8 cellular contexts compared by ENCODE assay signal in the genomic region with DNA sequence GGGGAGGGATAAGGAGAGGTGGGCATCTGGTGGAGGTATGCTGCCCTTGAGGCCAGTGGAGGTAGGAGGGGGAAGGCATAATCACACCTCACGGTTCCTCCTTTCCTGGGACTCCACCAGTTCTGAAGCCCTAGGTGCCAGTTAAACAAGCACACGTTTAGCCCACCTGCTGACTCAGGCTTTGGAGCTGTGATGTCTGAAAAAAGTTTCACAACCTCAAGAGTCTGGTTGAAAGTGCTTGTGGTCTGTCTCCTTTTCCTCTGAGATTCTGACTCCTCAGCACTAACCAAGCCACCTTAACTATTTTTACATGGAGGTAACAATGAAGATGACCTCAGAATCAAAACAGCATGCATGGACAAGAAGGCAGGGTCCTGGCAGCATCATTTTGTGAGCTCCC. TPM values are rescaled to one million over a fixed set of nuclear protein-coding genes. Genes with fewer than 3 reads are reported as not detected.
A peak's percentile ranks its signal among the peaks of the same experiment; 100 is the strongest.
DNase-seq lines count a peak whose midpoint lies in the region; ATAC-seq, FAIRE-seq and TF ChIP-seq lines count a peak whose summit lies in the region.
"Had no signal": no experiment of that assay in that cellular context is flagged by ENCODE, and none has a peak within 500 bp of the region (broad histone marks: within the 10 kb centered on the region; RNA-seq: fewer than 3 reads in every experiment).

No MANE protein-coding gene starts in this region.

- intact Hi-C loops in kidney (cut with DNase I) = no loop called here

- H3K9me3 ChIP-seq in kidney (ENCODE audit: control insufficient read depth in 1 of 2, low read length in 2 of 2) = no peaks in the 10 kb centered on the region

- TF ChIP-seq CTCF in kidney (IDR thresholded peaks at IDR 0.05; ENCODE audit: borderline replicate concordance, extremely low read depth, insufficient read depth) = no peak

- H3K36me3 ChIP-seq in kidney (ENCODE audit: control insufficient read depth in 1 of 2, insufficient read depth in 2 of 2, low read length in 2 of 2) = peaks cover 13 to 14% of the 10 kb centered on the region in 2 donors

- ATAC-seq in GM18870 (IDR thresholded peaks at IDR 0.05; ENCODE audit: unreplicated experiment) = peak; percentile 98
- peak; percentile 90 for ATAC-seq in HG02571 (IDR thresholded peaks at IDR 0.05; ENCODE audit: unreplicated experiment)
- ATAC-seq in esophagus mucosa = no peak

- no peak for FAIRE-seq in kidney (lab: Jason Lieb, UNC)

- peak; percentile 46 for DNase-seq in MV-4-11 (lab: John Stamatoyannopoulos, UW)
- peak; percentile 62 for DNase-seq in islet precursor cell
- DNase-seq in ureter (ENCODE audit: low spot score) = no peak
- DNase-seq in kidney = no peak

- H3K4me3 ChIP-seq in kidney (ENCODE audit: low read length in 2 of 2) = no peak overlapping the region
- H3K4me3 ChIP-seq: lung had no signal

- peaks cover 0 to 2% of the 10 kb centered on the region in 2 donors for H3K4me1 ChIP-seq in kidney (ENCODE audit: control insufficient read depth in 1 of 2, insufficient read depth in 1 of 2, low read depth in 1 of 2, low read length in 2 of 2)

- no peak overlapping the region for H3K27ac ChIP-seq in kidney (ENCODE audit: low read depth in 2 of 2, low read length in 2 of 2)

- H3K9ac ChIP-seq in kidney (ENCODE audit: low read length in 2 of 2) = no peak overlapping the region

RNA-seq across cellular contexts. Expression of gene HPS3, which starts 23.0 kb away (rescaled TPM):
- 27.5 TPM for total RNA-seq in ureter
- 29.4 TPM for total RNA-seq in kidney
- 16.9 TPM for polyA plus RNA-seq in kidney (ENCODE audit: insufficient read depth, low read depth, low replicate concordance)
- 6.1 TPM for total RNA-seq in esophagus mucosa

Comparison
In these comparisons a context has a peak if more than half of its experiments do, and no peak if none do; other contexts are left out.
1. DNase-seq: peak in MV-4-11 (single experiment) and islet precursor cell (single experiment); none in ureter (single experiment) and kidney (single experiment).